Comparison of ENCODE assay signal across 18 cellular contexts in the genomic region with DNA sequence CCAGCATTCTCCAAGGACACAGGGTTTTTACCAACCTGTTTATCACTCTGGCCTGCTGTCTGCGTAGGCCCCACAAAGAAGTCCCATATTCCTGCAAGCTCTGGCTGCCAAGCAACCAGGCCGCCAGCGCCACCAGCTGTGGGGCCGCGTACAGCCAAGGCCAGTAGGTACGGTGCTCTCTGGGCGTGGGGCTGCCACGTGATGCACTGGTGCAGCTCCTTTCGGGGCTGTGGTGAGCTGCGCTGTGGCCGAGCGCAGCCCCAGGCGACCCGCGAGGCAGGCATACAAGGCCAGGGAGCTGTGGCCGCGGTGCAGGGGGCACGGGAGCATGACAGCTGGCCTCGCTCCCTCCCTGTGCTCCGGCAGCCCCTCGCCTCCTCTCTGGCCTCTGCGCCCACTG. TPM values are rescaled to one million over a fixed set of nuclear protein-coding genes. Genes with fewer than 3 reads are reported as not detected.
DNase-seq lines count a peak whose midpoint lies in the region; ATAC-seq and TF ChIP-seq lines count a peak whose summit lies in the region.
"Had no signal": no experiment of that assay in that cellular context is flagged by ENCODE, and none has a peak within 500 bp of the region (broad histone marks: within the 10 kb centered on the region; RNA-seq: fewer than 3 reads in every experiment).

No MANE protein-coding gene starts in this region.

- H3K27me3 Mint-ChIP-seq in neural crest cell (ENCODE audit: low read depth), result no peaks in the 10 kb centered on the region

- peak overlapping the region; percentile 95 for H3K27ac Mint-ChIP-seq in neural crest cell (ENCODE audit: unreplicated experiment)
- H3K27ac Mint-ChIP-seq: nephron had no signal

- H3K4me3 Mint-ChIP-seq in neural crest cell, result no peak overlapping the region

- no peak overlapping the region for H3K27ac ChIP-seq in right cardiac atrium (ENCODE audit: low read length)
- H3K27ac ChIP-seq: dorsolateral prefrontal cortex had no signal

- H3K4me3 ChIP-seq in right cardiac atrium (ENCODE audit: low read length), result no peak overlapping the region
- H3K4me3 ChIP-seq: HAP-1 had no signal

- peaks cover 2% of the 10 kb centered on the region for H3K36me3 Mint-ChIP-seq in neural crest cell (ENCODE audit: low read depth)

- peak in 8 of 14 donors; percentile 0 to 21 (median 8) for DNase-seq in C1 segment of cervical spinal cord (lab: John Stamatoyannopoulos, UW)
- DNase-seq in amniotic epithelial cell (ENCODE audit: low read depth), result peak; percentile 7
- DNase-seq in right cardiac atrium, result peak; percentile 17 to 75 (median 68)
- DNase-seq in neural crest cell (ENCODE audit: low read depth, low spot score), result peak; percentile 65
- no peak for DNase-seq in NCI-H1436 (lab: John Stamatoyannopoulos, UW)
- DNase-seq in amniotic stem cell (lab: John Stamatoyannopoulos, UW), result no peak
- no peak for DNase-seq in NCI-H446 (lab: John Stamatoyannopoulos, UW)
- no peak for DNase-seq in T-helper 2 cell
- DNase-seq: activated CD4-positive, alpha-beta T cell treated with anti-CD3 and anti-CD28 coated beads for 1 hour; NCI-H187; NCI-H69 had no signal

- peaks cover 12% of the 10 kb centered on the region for H3K4me1 Mint-ChIP-seq in neural crest cell

- peak; percentile 55 to 65 for ATAC-seq in right cardiac atrium
- ATAC-seq: Panc1 had no signal

- WGBS in right cardiac atrium, result 45% methylated on average over 21 of the region's 22 CpGs

- H3K4me1 ChIP-seq in right cardiac atrium (ENCODE audit: control insufficient read depth, insufficient read depth, low read length), result no peaks in the 10 kb centered on the region

- TF ChIP-seq CTCF in neural crest cell (conservative IDR thresholded peaks at IDR 0.05), result peak; percentile 39

- H3K9me3 Mint-ChIP-seq in neural crest cell, result peaks cover 2% of the 10 kb centered on the region

- intact Hi-C loops in right cardiac atrium (cut with DNase I), result no loop called here

- H3K27me3 ChIP-seq in right cardiac atrium (ENCODE audit: control insufficient read depth, insufficient read depth), result no peaks in the 10 kb centered on the region

- H3K9me3 ChIP-seq in right cardiac atrium (ENCODE audit: control insufficient read depth, low read length), result no peaks in the 10 kb centered on the region
- H3K9me3 ChIP-seq: HAP-1 had no signal

RNA-seq across cellular contexts. Expression of a gene that starts 22.2 kb away (rescaled TPM):
- total RNA-seq in right cardiac atrium, result not detected
- not detected for polyA plus RNA-seq in right cardiac atrium
- not detected in 2 replicates for total RNA-seq in neural crest cell
- total RNA-seq: dorsolateral prefrontal cortex; lower leg skin; T-helper 1 cell treated with Interleukin-12 subunit alpha and Interleukin-12 subunit beta and Interleukin-4 antibody, amounts not matched to agents 30 ng/mL and 1 ng/mL, for 36 hours; temporal lobe had no signal

Comparison
In these comparisons a context has a peak if more than half of its experiments do, and no peak if none do; other contexts are left out.
1. DNase-seq: peak in C1 segment of cervical spinal cord (8 of 14), amniotic epithelial cell (single experiment), right cardiac atrium (3 of 3) and neural crest cell (single experiment); none in NCI-H1436 (single experiment), amniotic stem cell (single experiment), NCI-H446 (0 of 2) and T-helper 2 cell (0 of 5).